ENCODE assay signal across 8 cellular contexts in the genomic region with DNA sequence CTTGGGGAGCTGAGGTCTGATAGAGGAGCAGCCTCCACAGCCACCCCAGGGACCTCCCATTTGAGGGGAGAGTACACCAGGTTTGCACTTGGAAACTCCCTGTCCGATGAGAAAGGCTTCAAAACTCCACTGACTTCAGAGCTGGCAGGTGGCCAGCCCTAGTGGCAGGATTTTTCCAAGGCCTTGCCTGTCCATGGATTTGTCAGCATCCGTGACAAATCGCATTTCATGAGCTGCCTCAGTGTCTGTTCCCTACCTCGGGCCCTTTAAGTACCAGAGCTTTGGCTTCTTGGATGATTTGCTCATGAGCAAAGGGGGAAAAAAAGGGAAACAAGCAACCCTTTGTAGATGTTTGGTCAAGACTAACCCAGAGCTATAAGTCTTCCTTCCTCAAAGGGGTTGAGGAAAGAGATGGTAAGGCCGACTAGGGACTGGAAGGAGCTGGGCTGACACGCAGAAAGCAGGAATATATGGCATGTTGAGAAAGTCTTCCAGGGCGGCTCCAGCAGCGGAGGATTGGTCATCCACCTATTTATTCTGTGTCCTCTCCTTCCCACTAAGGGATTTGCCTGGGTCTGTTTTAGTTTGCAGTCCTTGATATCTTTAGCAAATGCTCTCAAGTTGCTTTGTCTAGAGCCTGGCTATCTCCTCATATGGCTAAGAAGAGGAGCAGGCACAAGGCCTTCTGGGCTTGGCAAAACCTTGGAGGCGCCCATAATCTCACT. TPM values are rescaled to one million over a fixed set of nuclear protein-coding genes. Genes with fewer than 3 reads are reported as not detected.
DNase-seq lines count a peak whose midpoint lies in the region; ATAC-seq and TF ChIP-seq lines count a peak whose summit lies in the region.
"Had no signal": no experiment of that assay in that cellular context is flagged by ENCODE, and none has a peak within 500 bp of the region (broad histone marks: within the 10 kb centered on the region; RNA-seq: fewer than 3 reads in every experiment).

No MANE protein-coding gene starts in this region.

- in situ Hi-C loops in SK-MEL-5 (cut with HindIII; ENCODE audit: low pct_unique_long_range_greater_than_20kb, low sequenced_read_pairs): no loop called here

- CTCF ChIA-PET in HEK293T (lab: Yijun Ruan, JAX): interaction anchor here (0.6 to 0.9 kb wide), 3 partner anchors 22 to 262 kb away, joined by 3 read pairs; no protein-coding TSS in a partner anchor

- peak; percentile 62 for DNase-seq in HEK293T (ENCODE audit: extremely low spot score)
- peak; percentile 94 for DNase-seq in SK-MEL-5 (ENCODE audit: low read depth, low spot score)
- peak; percentile 95 for DNase-seq in fibroblast of peridontal ligament (ENCODE audit: extremely low read depth)
- peak; percentile 55 for DNase-seq in occipital lobe (lab: John Stamatoyannopoulos, UW)

- POLR2A ChIA-PET in HEK293T (lab: Yijun Ruan, JAX): interaction anchor here (0.8 to 1.3 kb wide), 2 partner anchors 85 to 157 kb away, joined by 4 read pairs; a partner anchor contains a TSS

- ATAC-seq in HG02588 (IDR thresholded peaks at IDR 0.05; ENCODE audit: unreplicated experiment): no peak
- ATAC-seq in HG02840 (IDR thresholded peaks at IDR 0.05; ENCODE audit: low FRiP score, unreplicated experiment): no peak
- ATAC-seq in GM21619 (IDR thresholded peaks at IDR 0.05; ENCODE audit: unreplicated experiment): no peak

TF ChIP-seq in HEK293T, 16 proteins besides CTCF, POLR2A, EP300 and RAD21:
- TF ChIP-seq, protein P1, sequence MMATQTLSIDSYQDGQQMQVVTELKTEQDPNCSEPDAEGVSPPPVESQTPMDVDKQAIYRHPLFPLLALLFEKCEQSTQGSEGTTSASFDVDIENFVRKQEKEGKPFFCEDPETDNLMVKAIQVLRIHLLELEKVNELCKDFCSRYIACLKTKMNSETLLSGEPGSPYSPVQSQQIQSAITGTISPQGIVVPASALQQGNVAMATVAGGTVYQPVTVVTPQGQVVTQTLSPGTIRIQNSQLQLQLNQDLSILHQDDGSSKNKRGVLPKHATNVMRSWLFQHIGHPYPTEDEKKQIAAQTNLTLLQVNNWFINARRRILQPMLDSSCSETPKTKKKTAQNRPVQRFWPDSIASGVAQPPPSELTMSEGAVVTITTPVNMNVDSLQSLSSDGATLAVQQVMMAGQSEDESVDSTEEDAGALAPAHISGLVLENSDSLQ (IDR thresholded peaks at IDR 0.05): peak; percentile 48; the same call in 1 of the 2 replicates
- TF ChIP-seq ZNF384 (IDR thresholded peaks at IDR 0.05): no peak

RNA-seq across cellular contexts. Expression of a gene that starts 2.7 kb away (rescaled TPM):
- total RNA-seq in SK-MEL-5 (2014; rRNA removed; shearing (Covaris generic)): 7.2 and 9.6 TPM in 2 replicates
- 35.7 and 39.9 TPM in 2 replicates for polyA plus RNA-seq in SK-MEL-5 (2015; cell fraction: cytosol; rRNA removed)
- polyA plus RNA-seq in SK-MEL-5 (2015; cell fraction: nucleus; rRNA removed): 39.1 and 51.3 TPM in 2 replicates
- 3.7 TPM for total RNA-seq in occipital lobe

RNA-seq across cellular contexts. Expression of a gene that starts 37.0 kb away (rescaled TPM):
- not detected in 2 replicates for total RNA-seq in SK-MEL-5 (2014; rRNA removed; shearing (Covaris generic))
- not detected in 2 replicates for polyA plus RNA-seq in SK-MEL-5 (2015; cell fraction: cytosol; rRNA removed)
- not detected in 2 replicates for polyA plus RNA-seq in SK-MEL-5 (2015; cell fraction: nucleus; rRNA removed)
- not detected for total RNA-seq in occipital lobe
- total RNA-seq: T-helper 2 cell treated with Interferon-gamma antibody and Interleukin-4, amounts not matched to agents 100 ng/mL and 5 ng/mL, for 36 hours had no signal
